In the genomic region with DNA sequence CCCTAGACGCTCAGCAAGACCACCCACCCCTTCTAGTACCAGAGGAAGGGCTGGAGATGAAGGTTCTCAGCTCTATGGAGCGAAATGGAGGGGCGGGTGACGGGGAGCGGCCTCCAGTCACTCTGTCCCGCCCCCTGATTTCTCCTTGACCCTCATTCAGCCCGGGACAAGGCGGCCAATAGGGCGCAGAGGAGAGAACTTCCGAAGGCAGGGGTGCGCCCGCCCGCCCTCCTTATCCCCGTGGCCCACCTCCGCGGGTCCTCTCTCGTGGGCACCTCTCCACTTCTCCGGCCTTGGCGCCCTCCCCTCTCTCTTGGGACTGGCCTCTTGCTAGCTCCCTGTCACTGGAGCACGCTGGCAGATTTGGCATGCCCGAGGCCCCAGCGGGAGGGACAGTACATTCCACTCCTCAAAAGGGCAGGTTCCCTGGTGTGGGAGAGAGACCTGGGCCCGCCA, we compare ENCODE assay signal across 8 cellular contexts. TPM values are rescaled to one million over a fixed set of nuclear protein-coding genes. Genes with fewer than 3 reads are reported as not detected.
DNase-seq lines count a peak whose midpoint lies in the region; ATAC-seq and TF ChIP-seq lines count a peak whose summit lies in the region.

No MANE protein-coding gene starts in this region.

- intact Hi-C loops in CD14-positive monocyte (cut with micrococcal nuclease), result loop anchor here (5.0 to 10.0 kb wide), 3 partner anchors 61 to 89 kb away; partner anchors contain the start of genes NKRF (in 1 of the 2) and SOWAHD (in 1 of the 2)
- intact Hi-C loops in dorsolateral prefrontal cortex (cut with DNase I), result loop anchor here in 1 of 2 donors (10.0 kb wide), 1 partner anchor 79 kb away; no protein-coding TSS in a partner anchor

- H3K36me3 Mint-ChIP-seq in CD14-positive monocyte, result no peaks in the 10 kb centered on the region
- H3K36me3 Mint-ChIP-seq in nephron (ENCODE audit: low read depth), result no peaks in the 10 kb centered on the region

- peaks cover 19% of the 10 kb centered on the region for H3K4me1 Mint-ChIP-seq in CD14-positive monocyte
- H3K4me1 Mint-ChIP-seq in nephron, result peaks cover 9% of the 10 kb centered on the region

- H3K27me3 Mint-ChIP-seq in CD14-positive monocyte (ENCODE audit: low read depth in 3 of 3) (peaks cover 2 to 13% (median 2%) of the 10 kb centered on the region in 3 donors), nephron (ENCODE audit: low read depth) (peaks cover 4% of the 10 kb centered on the region)

- H3K27me3 ChIP-seq in dorsolateral prefrontal cortex, result peaks cover 0 to 57% (median 9%) of the 10 kb centered on the region in 45 donors

- H3K27ac ChIP-seq in dorsolateral prefrontal cortex, result peak overlapping the region in 9 of 59 donors; percentile 3 to 84 (median 76)

- H3K27ac Mint-ChIP-seq in CD14-positive monocyte (peak overlapping the region; percentile 64 to 95 (median 93)), nephron (peak overlapping the region; percentile 30 to 87 (median 54))

- ATAC-seq in HG02759 (IDR thresholded peaks at IDR 0.05; ENCODE audit: unreplicated experiment), result peak; percentile 4
- no peak for ATAC-seq in HG03439 (IDR thresholded peaks at IDR 0.05; ENCODE audit: unreplicated experiment)

- H3K4me3 ChIP-seq in dorsolateral prefrontal cortex, result peak overlapping the region in 41 of 59 donors; percentile 46 to 78 (median 67)

- DNase-seq in CD14-positive monocyte (ENCODE audit: low spot score), result no peak
- DNase-seq in dorsolateral prefrontal cortex, result no peak
- DNase-seq in NCI-H446 (lab: John Stamatoyannopoulos, UW), result no peak
- no peak for DNase-seq in NCI-H510A treated with DMSO at 0.1 percent for 48 hours (lab: John Stamatoyannopoulos, UW)
- no peak for DNase-seq in NCI-H526 (lab: John Stamatoyannopoulos, UW)

- H3K4me3 Mint-ChIP-seq in CD14-positive monocyte, result peak overlapping the region; percentile 90 to 91
- H3K4me3 Mint-ChIP-seq in nephron, result peak overlapping the region; percentile 88 to 95 (median 90)

- H3K9me3 Mint-ChIP-seq in CD14-positive monocyte, result peaks cover 0 to 2% (median 0%) of the 10 kb centered on the region in 7 donors
- H3K9me3 Mint-ChIP-seq in nephron, result peaks cover 11% of the 10 kb centered on the region

- no peak for TF ChIP-seq CTCF in CD14-positive monocyte (IDR thresholded peaks at IDR 0.05)
- no peak for TF ChIP-seq CTCF in dorsolateral prefrontal cortex (IDR thresholded peaks at IDR 0.05 in 54 of 56, conservative IDR thresholded peaks at IDR 0.05 in 2 of 56; ENCODE audit: low read depth in 1 of 56, partially characterized antibody in 56 of 56)
- TF ChIP-seq CTCF in nephron (IDR thresholded peaks at IDR 0.05; ENCODE audit: unreplicated experiment in 3 of 3), result no peak

RNA-seq across cellular contexts. Expression of gene SEPTIN6, which starts 1.1 kb away (rescaled TPM):
- polyA plus RNA-seq in CD14-positive monocyte, result 10 to 100 TPM; 21.8 to 31.1 TPM
- total RNA-seq in dorsolateral prefrontal cortex, result 10 to 100 TPM; 14.0 to 49.1 (median 34.8) TPM
